In the genomic region with DNA sequence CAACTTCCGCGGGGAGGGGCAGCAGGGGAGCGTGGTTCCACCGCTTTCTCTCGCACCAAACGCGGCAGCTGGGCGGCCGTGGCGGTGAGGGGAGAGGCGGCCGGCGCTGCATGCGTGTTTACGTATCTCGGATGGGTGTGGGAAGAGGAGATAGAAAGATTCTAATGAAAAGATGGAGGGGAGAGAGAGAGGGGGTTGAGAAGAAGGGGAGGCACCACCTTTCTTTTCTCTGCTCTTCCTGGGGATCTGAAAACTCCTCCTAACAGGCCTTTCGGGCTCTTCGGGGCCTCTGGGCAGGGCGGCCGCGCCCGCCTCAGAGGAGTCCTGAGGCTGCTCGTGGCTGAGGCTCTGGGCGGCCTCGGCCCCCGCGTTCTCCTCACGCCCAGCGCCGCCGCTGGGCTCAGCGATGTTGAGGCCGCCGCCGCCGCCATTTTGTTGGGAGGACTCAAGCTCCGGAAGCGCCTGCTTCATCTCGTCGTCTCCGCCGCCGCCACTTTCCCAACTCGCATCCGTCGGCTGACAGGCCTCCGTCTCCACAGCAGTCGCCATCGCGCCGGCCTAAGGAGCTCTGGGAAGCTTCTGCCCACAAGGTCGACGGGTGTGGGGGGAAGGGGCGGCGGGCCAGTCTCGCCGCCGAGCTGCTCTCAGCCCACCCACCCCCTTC, we compare ENCODE assay signal across 1 cellular context.
A peak's percentile ranks its signal among the peaks of the same experiment; 100 is the strongest.
TF ChIP-seq lines count a peak whose summit lies in the region.

No MANE protein-coding gene starts in this region.

TF ChIP-seq in HepG2, 621 proteins besides CTCF, POLR2A, EP300 and RAD21 (continued from another document and continues in another):
- no peak for TF ChIP-seq ARID5B (CRISPR knock-in tag; IDR thresholded peaks at IDR 0.05)
- TF ChIP-seq ZC3H13 (CRISPR knock-in tag; IDR thresholded peaks at IDR 0.05): peak; percentile 93
- TF ChIP-seq PHF21A (CRISPR knock-in tag; IDR thresholded peaks at IDR 0.05): peak; percentile 37; the same call in 1 of the 2 replicates
- no peak for TF ChIP-seq SIX1 (CRISPR knock-in tag; IDR thresholded peaks at IDR 0.05; ENCODE audit: borderline replicate concordance)
- no peak for TF ChIP-seq ZNF580 (CRISPR knock-in tag; IDR thresholded peaks at IDR 0.05; ENCODE audit: borderline replicate concordance, low read depth)
- TF ChIP-seq ZNF619 (CRISPR knock-in tag; IDR thresholded peaks at IDR 0.05): peak; percentile 20; the same call in 1 of the 2 replicates
- no peak for TF ChIP-seq PHF5A (CRISPR knock-in tag; IDR thresholded peaks at IDR 0.05; ENCODE audit: low read depth, unreplicated experiment)
- 0 out of 2 replicates have a peak, but pooled peaks have one; percentile 15 for TF ChIP-seq ZNF598 (CRISPR knock-in tag; IDR thresholded peaks at IDR 0.05; ENCODE audit: borderline replicate concordance)
- TF ChIP-seq XBP1 (CRISPR knock-in tag; IDR thresholded peaks at IDR 0.05): no peak
- TF ChIP-seq SNRNP70 (IDR thresholded peaks at IDR 0.05; ENCODE audit: low read depth, low read length): no peak
- TF ChIP-seq, protein P1, sequence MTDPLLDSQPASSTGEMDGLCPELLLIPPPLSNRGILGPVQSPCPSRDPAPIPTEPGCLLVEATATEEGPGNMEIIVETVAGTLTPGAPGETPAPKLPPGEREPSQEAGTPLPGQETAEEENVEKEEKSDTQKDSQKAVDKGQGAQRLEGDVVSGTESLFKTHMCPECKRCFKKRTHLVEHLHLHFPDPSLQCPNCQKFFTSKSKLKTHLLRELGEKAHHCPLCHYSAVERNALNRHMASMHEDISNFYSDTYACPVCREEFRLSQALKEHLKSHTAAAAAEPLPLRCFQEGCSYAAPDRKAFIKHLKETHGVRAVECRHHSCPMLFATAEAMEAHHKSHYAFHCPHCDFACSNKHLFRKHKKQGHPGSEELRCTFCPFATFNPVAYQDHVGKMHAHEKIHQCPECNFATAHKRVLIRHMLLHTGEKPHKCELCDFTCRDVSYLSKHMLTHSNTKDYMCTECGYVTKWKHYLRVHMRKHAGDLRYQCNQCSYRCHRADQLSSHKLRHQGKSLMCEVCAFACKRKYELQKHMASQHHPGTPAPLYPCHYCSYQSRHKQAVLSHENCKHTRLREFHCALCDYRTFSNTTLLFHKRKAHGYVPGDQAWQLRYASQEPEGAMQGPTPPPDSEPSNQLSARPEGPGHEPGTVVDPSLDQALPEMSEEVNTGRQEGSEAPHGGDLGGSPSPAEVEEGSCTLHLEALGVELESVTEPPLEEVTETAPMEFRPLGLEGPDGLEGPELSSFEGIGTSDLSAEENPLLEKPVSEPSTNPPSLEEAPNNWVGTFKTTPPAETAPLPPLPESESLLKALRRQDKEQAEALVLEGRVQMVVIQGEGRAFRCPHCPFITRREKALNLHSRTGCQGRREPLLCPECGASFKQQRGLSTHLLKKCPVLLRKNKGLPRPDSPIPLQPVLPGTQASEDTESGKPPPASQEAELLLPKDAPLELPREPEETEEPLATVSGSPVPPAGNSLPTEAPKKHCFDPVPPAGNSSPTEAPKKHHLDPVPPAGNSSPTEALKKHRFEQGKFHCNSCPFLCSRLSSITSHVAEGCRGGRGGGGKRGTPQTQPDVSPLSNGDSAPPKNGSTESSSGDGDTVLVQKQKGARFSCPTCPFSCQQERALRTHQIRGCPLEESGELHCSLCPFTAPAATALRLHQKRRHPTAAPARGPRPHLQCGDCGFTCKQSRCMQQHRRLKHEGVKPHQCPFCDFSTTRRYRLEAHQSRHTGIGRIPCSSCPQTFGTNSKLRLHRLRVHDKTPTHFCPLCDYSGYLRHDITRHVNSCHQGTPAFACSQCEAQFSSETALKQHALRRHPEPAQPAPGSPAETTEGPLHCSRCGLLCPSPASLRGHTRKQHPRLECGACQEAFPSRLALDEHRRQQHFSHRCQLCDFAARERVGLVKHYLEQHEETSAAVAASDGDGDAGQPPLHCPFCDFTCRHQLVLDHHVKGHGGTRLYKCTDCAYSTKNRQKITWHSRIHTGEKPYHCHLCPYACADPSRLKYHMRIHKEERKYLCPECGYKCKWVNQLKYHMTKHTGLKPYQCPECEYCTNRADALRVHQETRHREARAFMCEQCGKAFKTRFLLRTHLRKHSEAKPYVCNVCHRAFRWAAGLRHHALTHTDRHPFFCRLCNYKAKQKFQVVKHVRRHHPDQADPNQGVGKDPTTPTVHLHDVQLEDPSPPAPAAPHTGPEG (CRISPR knock-in tag; IDR thresholded peaks at IDR 0.05): 0 out of 2 replicates have a peak, but pooled peaks have one; percentile 2
- TF ChIP-seq HDAC1 (CRISPR knock-in tag; IDR thresholded peaks at IDR 0.05): 0 out of 2 replicates have a peak, but pooled peaks have one; percentile 58
- 0 out of 2 replicates have a peak, but pooled peaks have one; percentile 53 for TF ChIP-seq PLSCR1 (CRISPR knock-in tag; IDR thresholded peaks at IDR 0.05; ENCODE audit: borderline replicate concordance)
- no peak; the same call in 1 of the 2 replicates for TF ChIP-seq ZNF768 (CRISPR knock-in tag; IDR thresholded peaks at IDR 0.05)
- TF ChIP-seq WIZ (CRISPR knock-in tag; IDR thresholded peaks at IDR 0.05): peak; percentile 15; the same call in 1 of the 2 replicates
- no peak for TF ChIP-seq RFX3 (CRISPR knock-in tag; IDR thresholded peaks at IDR 0.05)
- no peak for TF ChIP-seq FOXM1 (CRISPR knock-in tag; IDR thresholded peaks at IDR 0.05)
- TF ChIP-seq FOXJ3 (CRISPR knock-in tag; IDR thresholded peaks at IDR 0.05; ENCODE audit: borderline replicate concordance): no peak
- TF ChIP-seq ZNF878 (CRISPR knock-in tag; IDR thresholded peaks at IDR 0.05): no peak
- TF ChIP-seq, protein P2, sequence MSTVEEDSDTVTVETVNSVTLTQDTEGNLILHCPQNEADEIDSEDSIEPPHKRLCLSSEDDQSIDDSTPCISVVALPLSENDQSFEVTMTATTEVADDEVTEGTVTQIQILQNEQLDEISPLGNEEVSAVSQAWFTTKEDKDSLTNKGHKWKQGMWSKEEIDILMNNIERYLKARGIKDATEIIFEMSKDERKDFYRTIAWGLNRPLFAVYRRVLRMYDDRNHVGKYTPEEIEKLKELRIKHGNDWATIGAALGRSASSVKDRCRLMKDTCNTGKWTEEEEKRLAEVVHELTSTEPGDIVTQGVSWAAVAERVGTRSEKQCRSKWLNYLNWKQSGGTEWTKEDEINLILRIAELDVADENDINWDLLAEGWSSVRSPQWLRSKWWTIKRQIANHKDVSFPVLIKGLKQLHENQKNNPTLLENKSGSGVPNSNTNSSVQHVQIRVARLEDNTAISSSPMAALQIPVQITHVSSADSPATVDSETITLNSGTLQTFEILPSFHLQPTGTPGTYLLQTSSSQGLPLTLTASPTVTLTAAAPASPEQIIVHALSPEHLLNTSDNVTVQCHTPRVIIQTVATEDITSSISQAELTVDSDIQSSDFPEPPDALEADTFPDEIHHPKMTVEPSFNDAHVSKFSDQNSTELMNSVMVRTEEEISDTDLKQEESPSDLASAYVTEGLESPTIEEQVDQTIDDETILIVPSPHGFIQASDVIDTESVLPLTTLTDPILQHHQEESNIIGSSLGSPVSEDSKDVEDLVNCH (CRISPR knock-in tag; IDR thresholded peaks at IDR 0.05): no peak
- no peak for TF ChIP-seq MTA1 (CRISPR knock-in tag; IDR thresholded peaks at IDR 0.05; ENCODE audit: borderline replicate concordance)
- TF ChIP-seq, protein P3, sequence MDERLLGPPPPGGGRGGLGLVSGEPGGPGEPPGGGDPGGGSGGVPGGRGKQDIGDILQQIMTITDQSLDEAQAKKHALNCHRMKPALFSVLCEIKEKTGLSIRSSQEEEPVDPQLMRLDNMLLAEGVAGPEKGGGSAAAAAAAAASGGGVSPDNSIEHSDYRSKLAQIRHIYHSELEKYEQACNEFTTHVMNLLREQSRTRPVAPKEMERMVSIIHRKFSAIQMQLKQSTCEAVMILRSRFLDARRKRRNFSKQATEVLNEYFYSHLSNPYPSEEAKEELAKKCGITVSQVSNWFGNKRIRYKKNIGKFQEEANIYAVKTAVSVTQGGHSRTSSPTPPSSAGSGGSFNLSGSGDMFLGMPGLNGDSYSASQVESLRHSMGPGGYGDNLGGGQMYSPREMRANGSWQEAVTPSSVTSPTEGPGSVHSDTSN (CRISPR knock-in tag; IDR thresholded peaks at IDR 0.05): no peak
- no peak for TF ChIP-seq SP1 (IDR thresholded peaks at IDR 0.05)
- TF ChIP-seq SP1 (CRISPR knock-in tag; IDR thresholded peaks at IDR 0.05): no peak
- TF ChIP-seq MEIS1 (CRISPR knock-in tag; IDR thresholded peaks at IDR 0.05; ENCODE audit: borderline replicate concordance): no peak
- TF ChIP-seq ZNF547 (CRISPR knock-in tag; IDR thresholded peaks at IDR 0.05): no peak
- no peak for TF ChIP-seq RFXANK (CRISPR knock-in tag; IDR thresholded peaks at IDR 0.05)
- TF ChIP-seq, protein P4, sequence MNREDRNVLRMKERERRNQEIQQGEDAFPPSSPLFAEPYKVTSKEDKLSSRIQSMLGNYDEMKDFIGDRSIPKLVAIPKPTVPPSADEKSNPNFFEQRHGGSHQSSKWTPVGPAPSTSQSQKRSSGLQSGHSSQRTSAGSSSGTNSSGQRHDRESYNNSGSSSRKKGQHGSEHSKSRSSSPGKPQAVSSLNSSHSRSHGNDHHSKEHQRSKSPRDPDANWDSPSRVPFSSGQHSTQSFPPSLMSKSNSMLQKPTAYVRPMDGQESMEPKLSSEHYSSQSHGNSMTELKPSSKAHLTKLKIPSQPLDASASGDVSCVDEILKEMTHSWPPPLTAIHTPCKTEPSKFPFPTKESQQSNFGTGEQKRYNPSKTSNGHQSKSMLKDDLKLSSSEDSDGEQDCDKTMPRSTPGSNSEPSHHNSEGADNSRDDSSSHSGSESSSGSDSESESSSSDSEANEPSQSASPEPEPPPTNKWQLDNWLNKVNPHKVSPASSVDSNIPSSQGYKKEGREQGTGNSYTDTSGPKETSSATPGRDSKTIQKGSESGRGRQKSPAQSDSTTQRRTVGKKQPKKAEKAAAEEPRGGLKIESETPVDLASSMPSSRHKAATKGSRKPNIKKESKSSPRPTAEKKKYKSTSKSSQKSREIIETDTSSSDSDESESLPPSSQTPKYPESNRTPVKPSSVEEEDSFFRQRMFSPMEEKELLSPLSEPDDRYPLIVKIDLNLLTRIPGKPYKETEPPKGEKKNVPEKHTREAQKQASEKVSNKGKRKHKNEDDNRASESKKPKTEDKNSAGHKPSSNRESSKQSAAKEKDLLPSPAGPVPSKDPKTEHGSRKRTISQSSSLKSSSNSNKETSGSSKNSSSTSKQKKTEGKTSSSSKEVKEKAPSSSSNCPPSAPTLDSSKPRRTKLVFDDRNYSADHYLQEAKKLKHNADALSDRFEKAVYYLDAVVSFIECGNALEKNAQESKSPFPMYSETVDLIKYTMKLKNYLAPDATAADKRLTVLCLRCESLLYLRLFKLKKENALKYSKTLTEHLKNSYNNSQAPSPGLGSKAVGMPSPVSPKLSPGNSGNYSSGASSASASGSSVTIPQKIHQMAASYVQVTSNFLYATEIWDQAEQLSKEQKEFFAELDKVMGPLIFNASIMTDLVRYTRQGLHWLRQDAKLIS (CRISPR knock-in tag; IDR thresholded peaks at IDR 0.05): 0 out of 2 replicates have a peak, but pooled peaks have one; percentile 63
- peak; percentile 47; the same call in 1 of the 2 replicates for TF ChIP-seq ZMYM4 (CRISPR knock-in tag; IDR thresholded peaks at IDR 0.05)
- peak; percentile 64; the same call in 1 of the 2 replicates for TF ChIP-seq SALL1 (CRISPR knock-in tag; IDR thresholded peaks at IDR 0.05)
- TF ChIP-seq U2AF1 (optimal IDR thresholded peaks at IDR 0.05; ENCODE audit: low read depth, low read length): peak; percentile 37
- TF ChIP-seq MLLT10 (CRISPR knock-in tag; IDR thresholded peaks at IDR 0.05): no peak
- no peak for TF ChIP-seq KDM5A (IDR thresholded peaks at IDR 0.05; ENCODE audit: borderline replicate concordance, low read length)
- no peak for TF ChIP-seq LRRFIP1 (CRISPR knock-in tag; conservative IDR thresholded peaks at IDR 0.05)
- peak; percentile 51; the same call in 1 of the 2 replicates for TF ChIP-seq STAT5B (CRISPR knock-in tag; IDR thresholded peaks at IDR 0.05)
